In the genomic region with DNA sequence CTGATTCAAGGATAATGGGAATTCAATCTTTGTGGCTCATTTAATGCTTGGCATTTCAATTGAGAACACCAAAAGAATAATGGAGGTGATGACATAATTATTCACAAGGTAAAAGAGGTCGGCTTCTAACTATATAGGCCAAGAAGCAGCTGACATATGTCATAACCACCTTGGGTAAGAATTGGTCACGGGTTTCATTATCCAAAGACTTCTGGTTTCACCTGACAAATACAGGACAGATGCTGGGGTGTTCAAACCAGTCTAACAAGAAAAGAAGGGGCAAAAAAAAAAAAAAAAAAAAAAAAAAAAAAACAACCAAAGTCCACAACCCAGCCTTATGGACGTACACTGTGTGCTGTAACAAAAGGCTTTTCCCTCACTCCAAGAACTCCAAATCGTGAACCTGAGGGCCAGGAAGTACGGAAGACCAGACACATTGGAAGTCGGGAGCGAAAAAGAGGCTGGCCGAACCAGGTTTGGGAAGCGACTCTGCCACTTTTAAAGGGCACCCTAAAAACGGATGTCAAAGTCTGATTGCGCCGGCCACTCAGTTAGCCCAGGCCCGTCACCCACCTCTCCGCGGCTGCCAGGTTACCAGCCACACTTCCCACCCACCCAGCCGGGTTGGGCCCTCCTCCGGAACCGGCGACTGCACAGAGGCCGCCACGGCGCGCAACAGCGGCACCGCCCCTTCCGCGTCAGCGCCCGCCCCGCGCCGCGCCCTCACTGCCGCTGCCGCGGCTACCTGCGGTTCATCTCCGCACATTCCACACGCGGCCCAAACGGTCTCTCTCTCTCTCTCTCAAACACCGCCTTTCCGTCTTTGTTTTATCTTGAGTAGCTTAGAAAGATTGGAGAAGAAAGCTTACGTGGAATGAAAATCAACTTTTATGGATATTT, we compare ENCODE assay signal across 8 cellular contexts.
DNase-seq lines count a peak whose midpoint lies in the region; ATAC-seq and TF ChIP-seq lines count a peak whose summit lies in the region.

A gene with protein sequence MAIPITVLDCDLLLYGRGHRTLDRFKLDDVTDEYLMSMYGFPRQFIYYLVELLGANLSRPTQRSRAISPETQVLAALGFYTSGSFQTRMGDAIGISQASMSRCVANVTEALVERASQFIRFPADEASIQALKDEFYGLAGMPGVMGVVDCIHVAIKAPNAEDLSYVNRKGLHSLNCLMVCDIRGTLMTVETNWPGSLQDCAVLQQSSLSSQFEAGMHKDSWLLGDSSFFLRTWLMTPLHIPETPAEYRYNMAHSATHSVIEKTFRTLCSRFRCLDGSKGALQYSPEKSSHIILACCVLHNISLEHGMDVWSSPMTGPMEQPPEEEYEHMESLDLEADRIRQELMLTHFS (minus strand): TSS at position 677 of the 900 bp plus-strand sequence. CDS start 990 bp downstream, outside the sequence.

- H3K4me3 ChIP-seq in AG10803 (ENCODE audit: low read length) = peak within 1 kb of the TSS; percentile 100
- peak within 1 kb of the TSS; percentile 100 for H3K4me3 ChIP-seq in choroid plexus epithelial cell (ENCODE audit: low read depth, low read length)

- ATAC-seq in GM19025 (IDR thresholded peaks at IDR 0.05; ENCODE audit: low read depth, unreplicated experiment) (peak; percentile 95), HG03280 (IDR thresholded peaks at IDR 0.05; ENCODE audit: unreplicated experiment) (peak; percentile 95)

- DNase-seq in AG10803 (ENCODE audit: low read depth) (peak; percentile 89), NCI-H345 (lab: John Stamatoyannopoulos, UW) (peak; percentile 91), choroid plexus epithelial cell (ENCODE audit: low read depth) (peak; percentile 91), kidney tubule cell (ENCODE audit: low spot score) (peak; percentile 93)
- peak; percentile 85 to 90 for DNase-seq in activated CD4-positive, alpha-beta T cell treated with anti-CD3 and anti-CD28 coated beads for 24 hours (ENCODE audit: low read depth in 2 of 2)
- DNase-seq in stimulated activated CD4-positive, alpha-beta T cell treated with anti-CD3 and anti-CD28 coated beads, Interleukin-1b, Interleukin-23, amount 100 ng/mL, for 1 hour (ENCODE audit: low read depth in 2 of 2) = peak; percentile 82 to 88

- no peak for TF ChIP-seq CTCF in AG10803 (conservative IDR thresholded peaks at IDR 0.05; ENCODE audit: low read length)
- TF ChIP-seq CTCF in choroid plexus epithelial cell (conservative IDR thresholded peaks at IDR 0.05; ENCODE audit: low read depth, low read length) = no peak

Comparison
In these comparisons a context has a peak if more than half of its experiments do, and no peak if none do; other contexts are left out.
1. Peak in every context shown above with its lines: DNase-seq, ATAC-seq and H3K4me3 ChIP-seq.